ENCODE assay signal across 1 cellular context in genomic region chr4:164012396-164013027, GRCh38.
TF ChIP-seq lines count a peak whose summit lies in the region.

No MANE protein-coding gene starts in this region.

TF ChIP-seq in HepG2, 621 proteins besides CTCF, POLR2A, EP300 and RAD21 (continued from another document):
- TF ChIP-seq LBX2 (CRISPR knock-in tag; IDR thresholded peaks at IDR 0.05; ENCODE audit: borderline replicate concordance) = no peak
- TF ChIP-seq ARID3A (IDR thresholded peaks at IDR 0.05; ENCODE audit: low read depth, low read length) = no peak
- TF ChIP-seq SMC3 (IDR thresholded peaks at IDR 0.05; ENCODE audit: low read length) = peak; percentile 47; the same call in 1 of the 2 replicates
- TF ChIP-seq SMAD3 (CRISPR knock-in tag; IDR thresholded peaks at IDR 0.05) = no peak
- no peak for TF ChIP-seq ERF (CRISPR knock-in tag; IDR thresholded peaks at IDR 0.05)
- no peak for TF ChIP-seq ZEB1 (IDR thresholded peaks at IDR 0.05; ENCODE audit: insufficient replicate concordance, low read depth)
